Comparison of ENCODE assay signal across 8 cellular contexts in genomic region chr10:27223964-27224363, GRCh38. TPM values are rescaled to one million over a fixed set of nuclear protein-coding genes. Genes with fewer than 3 reads are reported as not detected.
DNase-seq lines count a peak whose midpoint lies in the region; ATAC-seq, FAIRE-seq and TF ChIP-seq lines count a peak whose summit lies in the region.

No MANE protein-coding gene starts in this region.

- intact Hi-C loops in Panc1 (cut with micrococcal nuclease; ENCODE audit: unreplicated experiment) (loop anchor here (5.0 kb wide), 1 partner anchor 138 kb away; no protein-coding TSS in a partner anchor), ascending aorta (cut with DNase I) (no loop called here)

- no peaks in the 10 kb centered on the region for H3K9me3 Mint-ChIP-seq in stimulated activated naive CD8-positive, alpha-beta T cell treated with anti-CD3 and anti-CD28 coated beads, Interleukin-15, amount 100 ng/mL, for 72 hours

- in situ Hi-C loops in Panc1 (cut with HindIII; ENCODE audit: low pct_unique_long_range_greater_than_20kb, low sequenced_read_pairs), result no loop called here

- no peak overlapping the region for H3K4me2 ChIP-seq in A549

- no peak for TF ChIP-seq EP300 in A549 (IDR thresholded peaks at IDR 0.05)

- TF ChIP-seq CTCF in A549 (IDR thresholded peaks at IDR 0.05) (peak; percentile 72), GM06990 (IDR thresholded peaks at IDR 0.05; ENCODE audit: insufficient read depth, low read length, poor library complexity, severe bottlenecking) (peak; percentile 59), Panc1 (IDR thresholded peaks at IDR 0.05) (peak; percentile 82), ascending aorta (IDR thresholded peaks at IDR 0.05) (peak in 2 of 3 experiments; percentile 57 to 60)

- no peak for FAIRE-seq in A549 (lab: Jason Lieb, UNC)

- peak; percentile 19 to 90; a peak in 3 of 6 replicates for ATAC-seq in A549
- peak; percentile 74; the same call in 1 of the 2 replicates for ATAC-seq in Panc1
- ATAC-seq in stimulated activated naive CD8-positive, alpha-beta T cell treated with anti-CD3 and anti-CD28 coated beads, Interleukin-15, amount 100 ng/mL, for 72 hours, result no peak
- no peak for ATAC-seq in GM19455 (IDR thresholded peaks at IDR 0.05; ENCODE audit: unreplicated experiment)

- peak in 1 of 2 experiments; percentile 73 for DNase-seq in A549 (ENCODE audit: low read depth in 1 of 2, low spot score in 1 of 2)
- no peak for DNase-seq in GM06990 (ENCODE audit: extremely low read depth, insufficient read length)
- no peak for DNase-seq in Panc1 (ENCODE audit: low read depth, low spot score)
- no peak for DNase-seq in ascending aorta (ENCODE audit: low spot score in 2 of 2)
- DNase-seq in left kidney (ENCODE audit: low read depth, low spot score), result peak; percentile 61
- DNase-seq in stimulated activated naive CD8-positive, alpha-beta T cell treated with anti-CD3 and anti-CD28 coated beads, Interleukin-15, amount 100 ng/mL, for 72 hours, result peak; percentile 12 to 30
- DNase-seq in cortex of kidney (lab: John Stamatoyannopoulos, UW), result no peak

- no peaks in the 10 kb centered on the region for H3K27me3 Mint-ChIP-seq in stimulated activated naive CD8-positive, alpha-beta T cell treated with anti-CD3 and anti-CD28 coated beads, Interleukin-15, amount 100 ng/mL, for 72 hours

- CTCF ChIA-PET in A549 (lab: Yijun Ruan, JAX), result interaction anchor here (0.6 to 2.2 kb wide), 18 partner anchors 9 to 1299 kb away, joined by 3 to 14 read pairs (median 3); no protein-coding TSS in a partner anchor
- CTCF ChIA-PET in Panc1 (lab: Charles Lee), result interaction anchor here (0.6 to 0.9 kb wide), 6 partner anchors 10 to 1641 kb away, joined by 5 to 7 read pairs (median 5); no protein-coding TSS in a partner anchor

- POLR2A ChIA-PET in A549 (lab: Yijun Ruan, JAX) (interaction anchor here (0.7 to 1.0 kb wide), 2 partner anchors 13 to 18 kb away, joined by 3 to 5 read pairs; no protein-coding TSS in a partner anchor), Panc1 (lab: Charles Lee) (no interaction called here)

- H3K27me3 ChIP-seq in GM06990 (replicated peaks; ENCODE audit: control insufficient read depth, insufficient read depth, low read length), result no peaks in the 10 kb centered on the region
- no peaks in the 10 kb centered on the region for H3K27me3 ChIP-seq in Panc1 (ENCODE audit: control insufficient read depth, insufficient read depth, low read length)
- no peaks in the 10 kb centered on the region for H3K27me3 ChIP-seq in ascending aorta

- H3K36me3 ChIP-seq in GM06990 (ENCODE audit: control insufficient read depth, insufficient read depth, low read length), result no peaks in the 10 kb centered on the region; the same call in 1 of the 2 replicates
- peaks cover 12% of the 10 kb centered on the region for H3K36me3 ChIP-seq in Panc1 (ENCODE audit: control insufficient read depth, insufficient read depth, low read length)
- H3K36me3 ChIP-seq in ascending aorta, result peaks cover 33 to 41% of the 10 kb centered on the region in 2 donors

- BruUV-seq in Panc1 (replicated peaks; lab: Mats Ljungman, UMichigan), result no TSS peak

- peaks cover 16% of the 10 kb centered on the region for H3K4me1 Mint-ChIP-seq in stimulated activated naive CD8-positive, alpha-beta T cell treated with anti-CD3 and anti-CD28 coated beads, Interleukin-15, amount 100 ng/mL, for 72 hours

- H3K4me3 ChIP-seq in A549 (no peak overlapping the region), GM06990 (replicated peaks; ENCODE audit: low read depth, low read length) (no peak overlapping the region), Panc1 (ENCODE audit: low read depth in 2 of 2, low read length in 2 of 2) (no peak overlapping the region), ascending aorta (no peak overlapping the region)

- peak; percentile 33 to 55; a peak in 4 of 5 replicates for TF ChIP-seq RAD21 in A549 (conservative IDR thresholded peaks at IDR 0.05 in 1 of 2, IDR thresholded peaks at IDR 0.05 in 1 of 2)

- H3K9me3 ChIP-seq in A549 (no peaks in the 10 kb centered on the region), Panc1 (ENCODE audit: control insufficient read depth, insufficient read depth, low read depth, low read length) (no peaks in the 10 kb centered on the region), ascending aorta (no peaks in the 10 kb centered on the region)

- H3K27ac Mint-ChIP-seq in stimulated activated naive CD8-positive, alpha-beta T cell treated with anti-CD3 and anti-CD28 coated beads, Interleukin-15, amount 100 ng/mL, for 72 hours, result peak overlapping the region in 1 of 2 donors; percentile 42

- H3K4me1 ChIP-seq in A549 (no peaks in the 10 kb centered on the region), Panc1 (ENCODE audit: control insufficient read depth, insufficient read depth, low read length) (no peaks in the 10 kb centered on the region), ascending aorta (no peaks in the 10 kb centered on the region)

- 63% methylated on average over 5 of the region's 5 CpGs for WGBS in A549 (ENCODE audit: missing lambda C conversion rate)

- no peak for TF ChIP-seq POLR2A in A549 (IDR thresholded peaks at IDR 0.05; ENCODE audit: low read length)

- H3K27ac ChIP-seq in A549, result no peak overlapping the region
- H3K27ac ChIP-seq in Panc1 (ENCODE audit: low read length), result no peak overlapping the region
- H3K27ac ChIP-seq in ascending aorta, result no peak overlapping the region

- no peak overlapping the region for H3K4me3 Mint-ChIP-seq in stimulated activated naive CD8-positive, alpha-beta T cell treated with anti-CD3 and anti-CD28 coated beads, Interleukin-15, amount 100 ng/mL, for 72 hours

TF ChIP-seq in A549, 52 proteins besides CTCF, POLR2A, EP300 and RAD21:
- TF ChIP-seq USF2 (IDR thresholded peaks at IDR 0.05), result no peak
- no peak for TF ChIP-seq PHF8 (IDR thresholded peaks at IDR 0.05; ENCODE audit: borderline replicate concordance, low read depth)
- TF ChIP-seq TFCP2L1 (CRISPR knock-in tag; IDR thresholded peaks at IDR 0.05), result no peak
- TF ChIP-seq RNF2 (IDR thresholded peaks at IDR 0.05; ENCODE audit: borderline replicate concordance, low read depth), result no peak
- peak; percentile 47; the same call in 2 of the 3 replicates for TF ChIP-seq SMC3 (IDR thresholded peaks at IDR 0.05)

RNA-seq across cellular contexts. Expression of gene ACBD5, which starts 16.6 kb away (rescaled TPM):
- 42.0 and 55.8 TPM in 2 replicates for polyA plus RNA-seq in A549 (2011; rRNA removed)
- polyA plus RNA-seq in A549 (2012; cell fraction: cytosol; rRNA removed), result 10.6 and 11.4 TPM in 2 replicates
- 4.4 and 6.0 TPM in 2 replicates for polyA plus RNA-seq in A549 (2012; cell fraction: nucleus; rRNA removed)
- 31.6 to 36.8 TPM (median 35.9 TPM) in 3 replicates for polyA plus RNA-seq in A549 (2017; fragmentation: RNase III; extraction: RNeasy Plus Mini Kit Qiagen cat#74134 plus additional on column Dnase treatment)
- 15.4 and 16.0 TPM in 2 replicates for polyA minus RNA-seq in A549 (2011; rRNA and poly(A)+ RNA removed)
- 18.4 TPM for total RNA-seq in Panc1 (2021; ENCODE audit: unreplicated experiment)
- 14.1 TPM for polyA plus RNA-seq in Panc1 (2012; ENCODE audit: insufficient read length)
- 8.7 TPM for total RNA-seq in ascending aorta

Comparison
In these comparisons a context has a peak if more than half of its experiments do, and no peak if none do; other contexts are left out.
1. ATAC-seq: peak in A549 (2 of 2) and Panc1 (single experiment); none in stimulated activated naive CD8-positive, alpha-beta T cell treated with anti-CD3 and anti-CD28 coated beads, Interleukin-15, amount 100 ng/mL, for 72 hours (single experiment) and GM19455 (single experiment).
2. DNase-seq: peak in left kidney (single experiment) and stimulated activated naive CD8-positive, alpha-beta T cell treated with anti-CD3 and anti-CD28 coated beads, Interleukin-15, amount 100 ng/mL, for 72 hours (2 of 2); none in GM06990 (single experiment), Panc1 (single experiment), ascending aorta (0 of 2) and cortex of kidney (single experiment).
3. Peak in every context shown above with its lines, with median percentiles within 50 percentile points of each other: CTCF ChIP-seq.